15 cellular contexts compared by ENCODE assay signal in the genomic region with DNA sequence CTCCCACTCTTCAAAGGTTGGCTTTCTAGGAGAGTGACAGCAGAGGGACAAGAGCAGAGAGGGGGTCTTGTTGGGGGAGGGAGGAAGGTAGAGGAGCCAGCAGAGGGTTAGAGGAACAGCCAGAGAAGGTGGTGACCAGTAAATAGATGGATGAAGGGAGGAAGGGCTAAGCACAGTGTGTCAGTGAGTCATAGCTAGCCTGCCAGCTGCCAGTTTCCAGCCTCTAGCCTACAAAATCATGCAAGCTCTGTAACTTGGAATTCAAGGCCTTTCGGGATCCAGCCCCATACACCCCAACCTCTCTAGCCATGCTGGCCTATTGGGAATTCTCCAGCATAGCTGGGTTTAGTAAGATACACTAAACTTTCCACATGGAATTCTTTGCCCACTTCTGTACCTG.
DNase-seq lines count a peak whose midpoint lies in the region; ATAC-seq and TF ChIP-seq lines count a peak whose summit lies in the region.
"Had no signal": no experiment of that assay in that cellular context is flagged by ENCODE, and none has a peak within 500 bp of the region (broad histone marks: within the 10 kb centered on the region; RNA-seq: fewer than 3 reads in every experiment).

No MANE protein-coding gene starts in this region.

- DNase-seq in NCI-H82 (lab: John Stamatoyannopoulos, UW): peak; percentile 29
- DNase-seq in NCI-H82 treated with DMSO at 0.1 percent for 48 hours (lab: John Stamatoyannopoulos, UW; ENCODE audit: unreplicated experiment): no peak
- DNase-seq in adipocyte (ENCODE audit: low read depth): peak; percentile 83
- DNase-seq in foreskin fibroblast: peak; percentile 60 to 83
- DNase-seq in smooth muscle cell (lab: John Stamatoyannopoulos, UW; ENCODE audit: unreplicated experiment): no peak
- no peak for DNase-seq in epidermal melanocyte (ENCODE audit: insufficient read length, low spot score)
- DNase-seq in NOMO-1 treated with dmso at 0.1 percent for 144 hours (lab: John Stamatoyannopoulos, UW; ENCODE audit: unreplicated experiment): no peak
- DNase-seq: 8988T; activated naive CD4-positive, alpha-beta T cell treated with anti-CD3 and anti-CD28 coated beads for 36 hours; NCI-H2227 treated with DMSO at 0.1 percent for 48 hours; T-helper 9 cell had no signal

- H2AFZ ChIP-seq in smooth muscle cell (ENCODE audit: low read depth): no peak overlapping the region

- H3K4me1 ChIP-seq in adipocyte (ENCODE audit: control insufficient read depth, insufficient read depth, low read length) (peaks cover 72% of the 10 kb centered on the region), smooth muscle cell (ENCODE audit: low read depth) (peaks cover 16% of the 10 kb centered on the region)

- H3K36me3 ChIP-seq in adipocyte (ENCODE audit: control insufficient read depth, insufficient read depth, low read length, severe bottlenecking) (peaks cover 54% of the 10 kb centered on the region), smooth muscle cell (ENCODE audit: low read depth) (peaks cover 8% of the 10 kb centered on the region)

- ATAC-seq in GM18498 (IDR thresholded peaks at IDR 0.05; ENCODE audit: unreplicated experiment): no peak
- ATAC-seq: Panc1 had no signal

- no peaks in the 10 kb centered on the region for H3K9me3 ChIP-seq in adipocyte (ENCODE audit: control insufficient read depth, low read length)
- no peaks in the 10 kb centered on the region for H3K9me3 ChIP-seq in smooth muscle cell (replicated peaks; ENCODE audit: low read depth)
- H3K9me3 ChIP-seq: tibial artery had no signal

- TF ChIP-seq CTCF in foreskin fibroblast (IDR thresholded peaks at IDR 0.05; ENCODE audit: low read depth, low read length) (no peak), smooth muscle cell (IDR thresholded peaks at IDR 0.05; ENCODE audit: borderline replicate concordance, insufficient read depth, poor library complexity, severe bottlenecking) (no peak)

- H3K9ac ChIP-seq in adipocyte (ENCODE audit: low read length) (peak overlapping the region; percentile 23), smooth muscle cell (ENCODE audit: low read depth) (no peak overlapping the region)

- no peaks in the 10 kb centered on the region for H4K20me1 ChIP-seq in smooth muscle cell (ENCODE audit: low read depth)

- H3K27ac ChIP-seq in smooth muscle cell (ENCODE audit: low read depth): peak overlapping the region; percentile 54
- H3K27ac ChIP-seq: coronary artery, tibial artery had no signal

- H3K27me3 ChIP-seq in adipocyte (replicated peaks; ENCODE audit: control insufficient read depth, insufficient read depth, low read length) (no peaks in the 10 kb centered on the region), smooth muscle cell (ENCODE audit: low read depth) (no peaks in the 10 kb centered on the region)
- H3K27me3 ChIP-seq: tibial artery had no signal

- 33% methylated on average over 1 of the region's 1 CpG for WGBS in smooth muscle cell (ENCODE audit: low lambda C conversion rate)

- peaks cover 33% of the 10 kb centered on the region for H3F3A ChIP-seq in smooth muscle cell (ENCODE audit: low read depth)

- H3K79me2 ChIP-seq in smooth muscle cell (ENCODE audit: low read depth): no peaks in the 10 kb centered on the region

- peak overlapping the region; percentile 22 for H3K4me3 ChIP-seq in adipocyte (ENCODE audit: low read length)
- no peak overlapping the region for H3K4me3 ChIP-seq in foreskin fibroblast (ENCODE audit: low read depth in 1 of 2, low read length in 2 of 2)
- H3K4me3 ChIP-seq in smooth muscle cell: no peak overlapping the region
- H3K4me3 ChIP-seq: coronary artery, tibial artery had no signal

- peak overlapping the region; percentile 17 for H3K4me2 ChIP-seq in smooth muscle cell

Comparison
In these comparisons a context has a peak if more than half of its experiments do, and no peak if none do; other contexts are left out.
1. DNase-seq: peak in NCI-H82 (single experiment), adipocyte (single experiment) and foreskin fibroblast (2 of 2); none in NCI-H82 treated with DMSO at 0.1 percent for 48 hours (single experiment), smooth muscle cell (single experiment), epidermal melanocyte (single experiment) and NOMO-1 treated with dmso at 0.1 percent for 144 hours (single experiment).